ENCODE assay signal across 20 cellular contexts in genomic region chr4:53614616-53615015, GRCh38. TPM values are rescaled to one million over a fixed set of nuclear protein-coding genes. Genes with fewer than 3 reads are reported as not detected.
DNase-seq lines count a peak whose midpoint lies in the region; ATAC-seq, FAIRE-seq and TF ChIP-seq lines count a peak whose summit lies in the region.
"Had no signal": no experiment of that assay in that cellular context is flagged by ENCODE, and none has a peak within 500 bp of the region (broad histone marks: within the 10 kb centered on the region; RNA-seq: fewer than 3 reads in every experiment).

No MANE protein-coding gene starts in this region.

- no peak for FAIRE-seq in small intestine (lab: Jason Lieb, UNC)
- FAIRE-seq: H1 had no signal

- peaks cover 7% of the 10 kb centered on the region for H3K9me3 Mint-ChIP-seq in activated CD8-positive, alpha-beta T cell treated with anti-CD3 and anti-CD28 coated beads for 36 hours

- intact Hi-C loops in activated CD8-positive, alpha-beta T cell treated with anti-CD3 and anti-CD28 coated beads for 36 hours (cut with micrococcal nuclease), result no loop called here

- H3K9me3 ChIP-seq in small intestine (ENCODE audit: control insufficient read depth, low read depth), result no peaks in the 10 kb centered on the region
- H3K9me3 ChIP-seq: neutrophil, uterus had no signal

- CTCF ChIA-PET in activated CD8-positive, alpha-beta T cell treated with anti-CD3 and anti-CD28 coated beads for 36 hours (lab: Charles Lee), result no interaction called here

- H3K4me3 ChIP-seq in fibroblast of villous mesenchyme (ENCODE audit: low read depth, low read length) (no peak overlapping the region), small intestine (ENCODE audit: low read depth in 1 of 2, low read length in 2 of 2) (no peak overlapping the region)
- H3K4me3 ChIP-seq: uterus had no signal

- no peaks in the 10 kb centered on the region for H3K36me3 ChIP-seq in small intestine (ENCODE audit: control insufficient read depth in 2 of 2, insufficient read depth in 2 of 2, low read length in 2 of 2)
- H3K36me3 ChIP-seq: neutrophil, uterus had no signal

- peaks cover 6% of the 10 kb centered on the region for H3K4me1 Mint-ChIP-seq in activated CD8-positive, alpha-beta T cell treated with anti-CD3 and anti-CD28 coated beads for 36 hours (ENCODE audit: low read depth)
- H3K4me1 Mint-ChIP-seq: CD8-positive, alpha-beta memory T cell; immature natural killer cell had no signal

- no peaks in the 10 kb centered on the region for H3K4me1 ChIP-seq in small intestine (ENCODE audit: control insufficient read depth in 2 of 2, insufficient read depth in 1 of 2, low read depth in 1 of 2, low read length in 1 of 2)
- H3K4me1 ChIP-seq: uterus had no signal

- no peak overlapping the region for H3K4me3 Mint-ChIP-seq in activated CD8-positive, alpha-beta T cell treated with anti-CD3 and anti-CD28 coated beads for 36 hours
- H3K4me3 Mint-ChIP-seq: CD8-positive, alpha-beta memory T cell; immature natural killer cell; stimulated activated naive B cell treated with anti-CD40 and anti-IgM and Interleukin-4, amounts not matched to agents 10 μg/mL and 1 μg/mL and 100 μg/mL, for 72 hours had no signal

- H3K27me3 Mint-ChIP-seq in activated CD8-positive, alpha-beta T cell treated with anti-CD3 and anti-CD28 coated beads for 36 hours, result peaks cover 12% of the 10 kb centered on the region

- POLR2A ChIA-PET in activated CD8-positive, alpha-beta T cell treated with anti-CD3 and anti-CD28 coated beads for 36 hours (lab: Charles Lee), result no interaction called here

- no peak overlapping the region for H3K27ac Mint-ChIP-seq in activated CD8-positive, alpha-beta T cell treated with anti-CD3 and anti-CD28 coated beads for 36 hours
- H3K27ac Mint-ChIP-seq: CD8-positive, alpha-beta memory T cell; immature natural killer cell; stimulated activated naive B cell treated with anti-CD40 and anti-IgM and Interleukin-4, amounts not matched to agents 10 μg/mL and 1 μg/mL and 100 μg/mL, for 72 hours had no signal

- ATAC-seq in activated CD8-positive, alpha-beta T cell treated with anti-CD3 and anti-CD28 coated beads for 36 hours, result no peak
- no peak for ATAC-seq in HG03025 (IDR thresholded peaks at IDR 0.05; ENCODE audit: low FRiP score, unreplicated experiment)
- ATAC-seq: stimulated activated naive B cell treated with anti-CD40 and anti-IgM and Interleukin-4, amounts not matched to agents 10 μg/mL and 1 μg/mL and 100 μg/mL, for 72 hours had no signal

- WGBS in small intestine, 3 donors, result 56 to 73% (median 57%) methylated on average over 4 of the region's 4 CpGs

- DNase-seq in NCI-H748 (lab: John Stamatoyannopoulos, UW; ENCODE audit: unreplicated experiment), result peak; percentile 59
- no peak for DNase-seq in NCI-H748 treated with DMSO at 0.1 percent for 48 hours (lab: John Stamatoyannopoulos, UW)
- DNase-seq in RPMI7951 (ENCODE audit: low read depth), result peak; percentile 9
- peak; percentile 25 for DNase-seq in fibroblast of villous mesenchyme (ENCODE audit: low read depth)
- peak; percentile 39 for DNase-seq in small intestine
- DNase-seq in activated CD8-positive, alpha-beta T cell treated with anti-CD3 and anti-CD28 coated beads for 36 hours, result no peak
- DNase-seq in effector CD4-positive, alpha-beta T cell, result no peak
- DNase-seq: 8988T; activated CD4-positive, alpha-beta T cell treated with anti-CD3 and anti-CD28 coated beads, Interleukin-2, amount 50 U/mL, for 1 hour; activated T-cell treated with anti-CD3 and anti-CD28 coated beads, Interleukin-2, amount 50 U/mL, for 48 hours; CD8-positive, alpha-beta memory T cell; dermis blood vessel endothelial cell; immature natural killer cell; NCI-H1436 treated with DMSO at 0.1 percent for 48 hours; stimulated activated naive B cell treated with anti-CD40 and anti-IgM and Interleukin-4, amounts not matched to agents 10 μg/mL and 1 μg/mL and 100 μg/mL, for 72 hours; uterus had no signal

- H3K27ac ChIP-seq in small intestine (ENCODE audit: low read depth in 1 of 2, low read length in 1 of 2), result no peak overlapping the region
- H3K27ac ChIP-seq: KMS-11, neutrophil, uterus had no signal

- H3K27me3 ChIP-seq in small intestine (ENCODE audit: control insufficient read depth in 2 of 2, insufficient read depth in 2 of 2, low read length in 2 of 2), result peaks cover 0 to 3% of the 10 kb centered on the region in 2 donors
- H3K27me3 ChIP-seq: neutrophil, uterus had no signal

- H3K36me3 Mint-ChIP-seq in activated CD8-positive, alpha-beta T cell treated with anti-CD3 and anti-CD28 coated beads for 36 hours (ENCODE audit: low read depth), result no peaks in the 10 kb centered on the region
- H3K36me3 Mint-ChIP-seq: CD8-positive, alpha-beta memory T cell; immature natural killer cell; stimulated activated naive B cell treated with anti-CD40 and anti-IgM and Interleukin-4, amounts not matched to agents 10 μg/mL and 1 μg/mL and 100 μg/mL, for 72 hours had no signal

- TF ChIP-seq CTCF in fibroblast of villous mesenchyme (IDR thresholded peaks at IDR 0.05; ENCODE audit: insufficient read depth, low read depth, low read length), result peak; percentile 19
- TF ChIP-seq CTCF in activated CD8-positive, alpha-beta T cell treated with anti-CD3 and anti-CD28 coated beads for 36 hours (IDR thresholded peaks at IDR 0.05), result no peak

RNA-seq across cellular contexts. Expression of gene LNX1, which starts 23.3 kb away (rescaled TPM):
- total RNA-seq in RPMI7951 (2014; rRNA removed; shearing (Covaris generic)), result 5.0 and 5.3 TPM in 2 replicates
- total RNA-seq in fibroblast of villous mesenchyme, result 0.43 and 1.3 TPM in 2 replicates
- 10 to 100 TPM in 1 of 3 donors, 1 to 10 TPM in 2; 6.4 to 11.1 (median 7.2) TPM for polyA plus RNA-seq in small intestine
- total RNA-seq in activated CD8-positive, alpha-beta T cell treated with anti-CD3 and anti-CD28 coated beads for 36 hours, result not detected
- total RNA-seq: CD8-positive, alpha-beta memory T cell had no signal

Comparison
In these comparisons a context has a peak if more than half of its experiments do, and no peak if none do; other contexts are left out.
1. DNase-seq: peak in NCI-H748 (single experiment), RPMI7951 (single experiment), fibroblast of villous mesenchyme (single experiment) and small intestine (single experiment); none in NCI-H748 treated with DMSO at 0.1 percent for 48 hours (single experiment), activated CD8-positive, alpha-beta T cell treated with anti-CD3 and anti-CD28 coated beads for 36 hours (single experiment) and effector CD4-positive, alpha-beta T cell (single experiment).